In genomic region chr11:16148301-16148787, GRCh38 we compare ENCODE assay signal across 20 cellular contexts.
DNase-seq lines count a peak whose midpoint lies in the region; ATAC-seq, FAIRE-seq and TF ChIP-seq lines count a peak whose summit lies in the region.
"Had no signal": no experiment of that assay in that cellular context is flagged by ENCODE, and none has a peak within 500 bp of the region (broad histone marks: within the 10 kb centered on the region; RNA-seq: fewer than 3 reads in every experiment).

No MANE protein-coding gene starts in this region.

- no peaks in the 10 kb centered on the region for H3K4me1 Mint-ChIP-seq in T-helper 17 cell
- H3K4me1 Mint-ChIP-seq: activated naive CD8-positive, alpha-beta T cell treated with anti-CD3 and anti-CD28 coated beads, Interleukin-2, amount 50 U/mL, for 24 hours; naive B cell had no signal

- TF ChIP-seq POLR2A in HepG2 (IDR thresholded peaks at IDR 0.05; ENCODE audit: insufficient read depth in 1 of 2, low read depth in 2 of 2, low read length in 2 of 2) (no peak), right lobe of liver (IDR thresholded peaks at IDR 0.05) (no peak), testis (IDR thresholded peaks at IDR 0.05) (no peak)

- intact Hi-C loops in HepG2 (cut with micrococcal nuclease; ENCODE audit: unreplicated experiment) (no loop called here), right lobe of liver (cut with DNase I) (no loop called here), testis (cut with DNase I; ENCODE audit: low total_unique reads) (no loop called here)

- no TSS peak for BruUV-seq in HepG2 (replicated peaks; lab: Mats Ljungman, UMichigan)

- H3K4me2 ChIP-seq in HepG2 (ENCODE audit: low read depth, low read length): peak overlapping the region; percentile 64

- no peak for FAIRE-seq in HepG2 (lab: Jason Lieb, UNC)
- FAIRE-seq: islet of Langerhans had no signal

- in situ Hi-C loops in HepG2 (cut with HindIII; ENCODE audit: extremely low pct_ligation_motif_present, low pct_unique_long_range_greater_than_20kb): no loop called here

- no peak overlapping the region for H3K4me3 Mint-ChIP-seq in T-helper 17 cell
- H3K4me3 Mint-ChIP-seq: activated naive CD8-positive, alpha-beta T cell treated with anti-CD3 and anti-CD28 coated beads, Interleukin-2, amount 50 U/mL, for 24 hours; activated T-cell treated with anti-CD3 and anti-CD28 coated beads, Interleukin-2, amount 50 U/mL, for 24 hours; dendritic cell treated with granulocyte-macrophage colony-stimulating factor and Interleukin-4, amounts not matched to agents 40 ng/mL and 50 ng/mL, for 4 days; naive B cell had no signal

- H3K27ac Mint-ChIP-seq in T-helper 17 cell: no peak overlapping the region
- H3K27ac Mint-ChIP-seq: activated naive CD8-positive, alpha-beta T cell treated with anti-CD3 and anti-CD28 coated beads, Interleukin-2, amount 50 U/mL, for 24 hours; activated T-cell treated with anti-CD3 and anti-CD28 coated beads, Interleukin-2, amount 50 U/mL, for 24 hours; dendritic cell treated with granulocyte-macrophage colony-stimulating factor and Interleukin-4, amounts not matched to agents 40 ng/mL and 50 ng/mL, for 4 days; naive B cell had no signal

- no peak for TF ChIP-seq EP300 in HepG2 (IDR thresholded peaks at IDR 0.05; ENCODE audit: low read depth in 2 of 2, low read length in 2 of 2)
- TF ChIP-seq EP300 in HepG2 (CRISPR knock-in tag; IDR thresholded peaks at IDR 0.05; ENCODE audit: borderline replicate concordance): no peak

- no peaks in the 10 kb centered on the region for H3K27me3 Mint-ChIP-seq in T-helper 17 cell
- H3K27me3 Mint-ChIP-seq: activated naive CD8-positive, alpha-beta T cell treated with anti-CD3 and anti-CD28 coated beads, Interleukin-2, amount 50 U/mL, for 24 hours; activated T-cell treated with anti-CD3 and anti-CD28 coated beads, Interleukin-2, amount 50 U/mL, for 24 hours; dendritic cell treated with granulocyte-macrophage colony-stimulating factor and Interleukin-4, amounts not matched to agents 40 ng/mL and 50 ng/mL, for 4 days; naive B cell had no signal

- CTCF ChIA-PET in HepG2 (lab: Yijun Ruan, JAX; ENCODE audit: low intra/inter-chr PET ratio, low total read pairs): no interaction called here

- no peaks in the 10 kb centered on the region for H4K20me1 ChIP-seq in HepG2 (ENCODE audit: insufficient read depth, low read length)

- peak overlapping the region; percentile 27; the same call in 1 of the 2 replicates for H3K9ac ChIP-seq in HepG2 (ENCODE audit: insufficient read depth, low read depth, low read length)

- TF ChIP-seq CTCF in HepG2 (CRISPR knock-in tag; IDR thresholded peaks at IDR 0.05) (no peak), right lobe of liver (IDR thresholded peaks at IDR 0.05) (no peak), omental fat pad (IDR thresholded peaks at IDR 0.05) (no peak), BE2C (IDR thresholded peaks at IDR 0.05; ENCODE audit: low read depth, low read length) (no peak), testis (IDR thresholded peaks at IDR 0.05) (no peak)

- H2AFZ ChIP-seq in HepG2 (ENCODE audit: low read length): peak overlapping the region; percentile 73

- no peak for TF ChIP-seq RAD21 in HepG2 (CRISPR knock-in tag; IDR thresholded peaks at IDR 0.05)

- H3K27ac ChIP-seq in HepG2 (ENCODE audit: extremely low read length, insufficient read depth, low read length) (peak overlapping the region; percentile 31), right lobe of liver (peak overlapping the region in 1 of 3 donors; percentile 6), testis (no peak overlapping the region)
- H3K27ac ChIP-seq: thyroid gland had no signal

- DNase-seq in HepG2 (ENCODE audit: low spot score) (peak; percentile 25), right lobe of liver (no peak), globus pallidus (ENCODE audit: low spot score) (peak; percentile 53), omental fat pad (ENCODE audit: low spot score) (no peak), T-helper 17 cell (no peak), BE2C (no peak), testis (no peak)
- DNase-seq in activated CD8-positive, alpha-beta memory T cell treated with anti-CD3 and anti-CD28 coated beads, Interleukin-2, amount 50 U/mL, for 48 hours: no peak
- DNase-seq: activated CD4-positive, alpha-beta T cell treated with anti-CD3 and anti-CD28 coated beads for 1 hour; activated naive CD8-positive, alpha-beta T cell treated with anti-CD3 and anti-CD28 coated beads, Interleukin-2, amount 50 U/mL, for 24 hours; activated T-cell treated with anti-CD3 and anti-CD28 coated beads, Interleukin-2, amount 50 U/mL, for 24 hours; Calu3; MG63; naive B cell; OCI-M1; T-helper 1 cell; thyroid gland had no signal

- ATAC-seq in HepG2: peak; percentile 75
- no peak for ATAC-seq in right lobe of liver
- peak; percentile 23 for ATAC-seq in omental fat pad (ENCODE audit: low FRiP score)
- ATAC-seq in T-helper 17 cell: no peak
- ATAC-seq: activated naive CD8-positive, alpha-beta T cell treated with anti-CD3 and anti-CD28 coated beads, Interleukin-2, amount 50 U/mL, for 24 hours; HCT116 had no signal

- H3K27me3 ChIP-seq in HepG2 (ENCODE audit: control insufficient read depth in 1 of 2, insufficient read depth in 2 of 2, low read length in 2 of 2) (no peaks in the 10 kb centered on the region), right lobe of liver (no peaks in the 10 kb centered on the region), BE2C (no peaks in the 10 kb centered on the region), testis (no peaks in the 10 kb centered on the region)
- H3K27me3 ChIP-seq: MG63, thyroid gland had no signal

- no peaks in the 10 kb centered on the region for H3K79me2 ChIP-seq in HepG2 (ENCODE audit: insufficient read depth, low read length)

- 15% methylated on average over 8 of the region's 8 CpGs for WGBS in HepG2 (ENCODE audit: low lambda C conversion rate)
- 74% methylated on average over 8 of the region's 8 CpGs for WGBS in right lobe of liver (ENCODE audit: insufficient coverage, low coverage, low lambda C conversion rate, missing lambda C conversion rate)
- WGBS in testis, 2 donors: 46 to 52% methylated on average over 8 of the region's 8 CpGs

- POLR2A ChIA-PET in HepG2 (lab: Yijun Ruan, JAX): no interaction called here

- H3K36me3 ChIP-seq in HepG2 (replicated peaks in 1 of 2; ENCODE audit: control insufficient read depth in 1 of 2, insufficient read depth in 2 of 2, low read length in 2 of 2) (no peaks in the 10 kb centered on the region), right lobe of liver (no peaks in the 10 kb centered on the region), BE2C (no peaks in the 10 kb centered on the region), testis (ENCODE audit: low read depth, missing control alignments) (no peaks in the 10 kb centered on the region)
- H3K36me3 ChIP-seq: MG63, thyroid gland had no signal

- H3K4me1 ChIP-seq in HepG2 (ENCODE audit: insufficient read depth, low read length): peaks cover 48% of the 10 kb centered on the region
- H3K4me1 ChIP-seq in right lobe of liver: no peaks in the 10 kb centered on the region
- no peaks in the 10 kb centered on the region for H3K4me1 ChIP-seq in BE2C
- H3K4me1 ChIP-seq in testis: no peaks in the 10 kb centered on the region
- H3K4me1 ChIP-seq: thyroid gland had no signal

- H3K36me3 Mint-ChIP-seq in T-helper 17 cell (ENCODE audit: low read depth): no peaks in the 10 kb centered on the region
- H3K36me3 Mint-ChIP-seq: naive B cell had no signal

- H3K4me3 ChIP-seq in HepG2 (replicated peaks in 1 of 3; ENCODE audit: insufficient read depth in 1 of 3, low read depth in 2 of 3, low read length in 3 of 3): peak overlapping the region in 1 of 3 experiments; percentile 34; a peak in 1 of 6 replicates
- H3K4me3 ChIP-seq in right lobe of liver: no peak overlapping the region
- no peak overlapping the region for H3K4me3 ChIP-seq in BE2C (ENCODE audit: low read depth, low read length)
- no peak overlapping the region for H3K4me3 ChIP-seq in testis
- H3K4me3 ChIP-seq: MG63, thyroid gland had no signal

- H3K9me3 ChIP-seq in HepG2 (ENCODE audit: low read length): no peaks in the 10 kb centered on the region
- H3K9me3 ChIP-seq in right lobe of liver: no peaks in the 10 kb centered on the region
- no peaks in the 10 kb centered on the region for H3K9me3 ChIP-seq in T-helper 17 cell (ENCODE audit: control insufficient read depth, low read length, poor library complexity, severe bottlenecking)
- H3K9me3 ChIP-seq in BE2C: no peaks in the 10 kb centered on the region
- no peaks in the 10 kb centered on the region for H3K9me3 ChIP-seq in testis
- H3K9me3 ChIP-seq: MG63, thyroid gland had no signal

TF ChIP-seq in HepG2, 621 proteins besides CTCF, POLR2A, EP300 and RAD21 (continues in another document):
- TF ChIP-seq ZNF746 (CRISPR knock-in tag; IDR thresholded peaks at IDR 0.05) (no peak), ZNF205 (CRISPR knock-in tag; IDR thresholded peaks at IDR 0.05) (no peak), TBX2 (CRISPR knock-in tag; IDR thresholded peaks at IDR 0.05; ENCODE audit: borderline replicate concordance) (peak; percentile 23; the same call in 1 of the 2 replicates), SP140L (CRISPR knock-in tag; IDR thresholded peaks at IDR 0.05; ENCODE audit: borderline replicate concordance) (no peak), FOXA1 (IDR thresholded peaks at IDR 0.05) (no peak), FOXA1 (CRISPR knock-in tag; IDR thresholded peaks at IDR 0.05) (0 out of 2 replicates have a peak, but pooled peaks have one; percentile 29), ZNF572 (CRISPR knock-in tag; IDR thresholded peaks at IDR 0.05) (no peak), SOX6 (IDR thresholded peaks at IDR 0.05) (no peak), SOX6 (CRISPR knock-in tag; IDR thresholded peaks at IDR 0.05) (peak; percentile 47), IRX3 (CRISPR knock-in tag; IDR thresholded peaks at IDR 0.05; ENCODE audit: borderline replicate concordance, low read depth) (no peak), ZNF562 (CRISPR knock-in tag; IDR thresholded peaks at IDR 0.05; ENCODE audit: borderline replicate concordance) (no peak), FOXP4 (CRISPR knock-in tag; IDR thresholded peaks at IDR 0.05) (peak; percentile 23)

Comparison
In these comparisons a context has a peak if more than half of its experiments do, and no peak if none do; other contexts are left out.
1. ATAC-seq: peak in HepG2 (single experiment) and omental fat pad (single experiment); none in right lobe of liver (0 of 4) and T-helper 17 cell (single experiment).
2. DNase-seq: peak in HepG2 (single experiment) and globus pallidus (single experiment); none in right lobe of liver (0 of 3), omental fat pad (single experiment), T-helper 17 cell (0 of 3), BE2C (single experiment), activated CD8-positive, alpha-beta memory T cell treated with anti-CD3 and anti-CD28 coated beads, Interleukin-2, amount 50 U/mL, for 48 hours (single experiment) and testis (single experiment).